Comparison of ENCODE assay signal across 1 cellular context in the genomic region with DNA sequence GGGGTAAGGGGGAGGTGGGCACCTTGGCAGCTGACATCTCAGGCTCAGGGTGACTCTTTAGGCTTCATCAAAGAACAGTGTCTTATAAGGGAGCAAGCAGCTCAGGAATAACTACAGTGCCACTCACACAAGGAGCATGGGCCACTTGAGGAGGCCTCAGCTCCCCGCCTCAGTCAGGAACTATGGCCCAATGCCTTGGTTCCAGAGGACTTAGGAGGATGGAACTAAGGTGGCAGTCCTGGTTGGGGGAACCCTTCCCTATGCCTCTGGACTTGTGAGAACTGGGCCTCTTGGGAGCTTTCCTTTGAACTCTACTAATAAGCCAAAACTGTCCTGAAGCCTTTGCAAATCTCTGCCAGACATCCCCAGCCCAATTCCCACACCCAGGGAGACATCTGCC.
TF ChIP-seq lines count a peak whose summit lies in the region.

No MANE protein-coding gene starts in this region.

TF ChIP-seq in endothelial cell of umbilical vein, 7 proteins besides CTCF, POLR2A, EP300 and RAD21:
- TF ChIP-seq JUN (IDR thresholded peaks at IDR 0.05; ENCODE audit: borderline replicate concordance, insufficient read depth, insufficient read length, low read depth) (no peak), GATA2 (IDR thresholded peaks at IDR 0.05; ENCODE audit: insufficient read depth, insufficient read length, low read depth, low read length) (no peak), FOS (IDR thresholded peaks at IDR 0.05; ENCODE audit: borderline replicate concordance, insufficient read depth, low read length) (no peak), POLR2AphosphoS5 (IDR thresholded peaks at IDR 0.05; ENCODE audit: insufficient read depth, low read depth, low read length) (no peak), MYC (IDR thresholded peaks at IDR 0.05; ENCODE audit: low read depth, low read length) (no peak), EZH2 (IDR thresholded peaks at IDR 0.05; ENCODE audit: borderline replicate concordance, low read depth, low read length, severe bottlenecking) (no peak)
- TF ChIP-seq, protein P1, sequence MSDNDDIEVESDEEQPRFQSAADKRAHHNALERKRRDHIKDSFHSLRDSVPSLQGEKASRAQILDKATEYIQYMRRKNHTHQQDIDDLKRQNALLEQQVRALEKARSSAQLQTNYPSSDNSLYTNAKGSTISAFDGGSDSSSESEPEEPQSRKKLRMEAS (IDR thresholded peaks at IDR 0.05; ENCODE audit: insufficient read depth, insufficient read length): no peak
